ENCODE assay signal across 16 cellular contexts in the genomic region with DNA sequence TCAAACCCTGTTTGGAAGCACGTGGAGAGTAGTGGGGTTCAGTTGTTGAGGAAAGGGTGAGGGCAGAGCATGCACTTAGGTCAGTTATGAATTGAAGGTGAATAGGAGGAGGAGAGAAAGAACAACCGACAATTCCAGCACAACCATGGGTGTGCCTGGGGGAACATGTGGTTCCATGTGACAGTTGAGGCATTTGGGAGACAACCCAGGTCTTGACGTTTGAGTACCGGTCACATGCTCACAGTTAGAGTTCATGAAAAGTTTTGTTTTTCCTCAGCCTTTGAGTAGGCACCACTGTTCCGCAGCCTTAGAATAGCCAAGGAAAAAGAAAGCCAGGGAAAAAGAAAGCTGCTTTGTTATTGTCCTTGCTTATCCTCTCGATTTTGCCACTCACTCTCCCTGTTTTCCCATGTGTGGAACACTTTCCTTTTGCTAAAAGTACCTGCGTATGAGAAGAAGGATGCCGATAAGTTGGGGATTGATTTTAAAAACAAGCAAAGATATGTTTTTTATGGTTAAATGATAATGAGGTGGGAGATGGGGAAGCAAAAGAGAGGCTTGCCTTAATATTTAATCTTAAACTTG. TPM values are rescaled to one million over a fixed set of nuclear protein-coding genes. Genes with fewer than 3 reads are reported as not detected.
A peak's percentile ranks its signal among the peaks of the same experiment; 100 is the strongest.
DNase-seq lines count a peak whose midpoint lies in the region; ATAC-seq and TF ChIP-seq lines count a peak whose summit lies in the region.
"Had no signal": no experiment of that assay in that cellular context is flagged by ENCODE, and none has a peak within 500 bp of the region (broad histone marks: within the 10 kb centered on the region; RNA-seq: fewer than 3 reads in every experiment).

No MANE protein-coding gene starts in this region.

- H3K27me3 ChIP-seq in mammary epithelial cell (ENCODE audit: insufficient read depth, low read length): no peaks in the 10 kb centered on the region
- no peaks in the 10 kb centered on the region for H3K27me3 ChIP-seq in thoracic aorta (replicated peaks; ENCODE audit: insufficient read depth)
- H3K27me3 ChIP-seq: neural progenitor cell, stomach had no signal

- 83% methylated on average over 8 of the region's 8 CpGs for WGBS in mammary epithelial cell (ENCODE audit: low coverage, missing lambda C conversion rate)

- H2AFZ ChIP-seq in mammary epithelial cell (ENCODE audit: low read depth, low read length): no peak overlapping the region
- H2AFZ ChIP-seq: neural progenitor cell had no signal

- no peak overlapping the region for H3K27ac ChIP-seq in mammary epithelial cell (ENCODE audit: insufficient read depth, low read depth, low read length)
- H3K27ac ChIP-seq in thoracic aorta: peak overlapping the region; percentile 51 to 77
- H3K27ac ChIP-seq: KMS-11, neural progenitor cell had no signal

- BruUV-seq in mammary epithelial cell (replicated peaks; lab: Mats Ljungman, UMichigan): no TSS peak

- no peak overlapping the region for H3K9ac ChIP-seq in mammary epithelial cell (ENCODE audit: insufficient read depth, low read length)
- H3K9ac ChIP-seq: KMS-11, neural progenitor cell had no signal

- in situ Hi-C loops in mammary epithelial cell (cut with MboI; ENCODE audit: low sequenced_read_pairs in 2 of 2): no loop called here

- dilution Hi-C loops in mammary epithelial cell (cut with HindIII; ENCODE audit: low sequenced_read_pairs): no loop called here

- TF ChIP-seq CTCF in mammary epithelial cell (conservative IDR thresholded peaks at IDR 0.05 in 1 of 2, IDR thresholded peaks at IDR 0.05 in 1 of 2; ENCODE audit: extremely low read depth in 1 of 2, insufficient read depth in 1 of 2, low read depth in 1 of 2, low read length in 2 of 2) (no peak), thoracic aorta (IDR thresholded peaks at IDR 0.05) (no peak)

- intact Hi-C loops in mammary epithelial cell (cut with micrococcal nuclease): no loop called here

- H3K4me1 ChIP-seq in mammary epithelial cell (ENCODE audit: insufficient read depth, low read length) (no peaks in the 10 kb centered on the region), thoracic aorta (ENCODE audit: control insufficient read depth in 1 of 2, low read depth in 2 of 2) (peaks cover 14 to 30% of the 10 kb centered on the region in 2 donors)
- H3K4me1 ChIP-seq: neural progenitor cell had no signal

- DNase-seq in mammary epithelial cell: peak; percentile 30
- peak; percentile 82 for DNase-seq in globus pallidus (ENCODE audit: low spot score)
- peak; percentile 32 for DNase-seq in middle frontal gyrus (ENCODE audit: extremely low spot score, low spot score)
- DNase-seq in thoracic aorta (ENCODE audit: low spot score): no peak
- DNase-seq in NCI-H1105 treated with DMSO at 0.1 percent for 48 hours (lab: John Stamatoyannopoulos, UW): no peak
- no peak for DNase-seq in effector CD4-positive, alpha-beta T cell
- DNase-seq: activated B cell treated with CpG ODN at 0.5 μM for 24 hours, cerebellar nuclear complex, GOT3, NCI-H1417 treated with DMSO at 0.1 percent for 48 hours, stomach had no signal

- H3K79me2 ChIP-seq in mammary epithelial cell (ENCODE audit: insufficient read depth, low read length): peaks cover 9% of the 10 kb centered on the region

- no peaks in the 10 kb centered on the region for H3K9me3 ChIP-seq in mammary epithelial cell (replicated peaks; ENCODE audit: insufficient read depth, low read length)
- H3K9me3 ChIP-seq in thoracic aorta: no peaks in the 10 kb centered on the region
- H3K9me3 ChIP-seq: stomach had no signal

- CTCF ChIA-PET in mammary epithelial cell (lab: Charles Lee; ENCODE audit: low non-redundant PET): no interaction called here

- H4K20me1 ChIP-seq in mammary epithelial cell (ENCODE audit: insufficient read depth, low read length): no peaks in the 10 kb centered on the region

- peak; percentile 89 for ATAC-seq in thoracic aorta (ENCODE audit: insufficient number of reproducible peaks, low FRiP score, low read depth)
- no peak for ATAC-seq in HG03354 (IDR thresholded peaks at IDR 0.05; ENCODE audit: poor library complexity, severe bottlenecking, unreplicated experiment)
- ATAC-seq in HG03460 (IDR thresholded peaks at IDR 0.05; ENCODE audit: unreplicated experiment): no peak

- peaks cover 17% of the 10 kb centered on the region for H3K36me3 ChIP-seq in mammary epithelial cell (ENCODE audit: insufficient read depth, low read length)
- peaks cover 2% of the 10 kb centered on the region for H3K36me3 ChIP-seq in thoracic aorta
- H3K36me3 ChIP-seq: neural progenitor cell had no signal

- H3K4me3 ChIP-seq in mammary epithelial cell (replicated peaks in 1 of 3; ENCODE audit: insufficient read depth in 1 of 3, low read depth in 2 of 3, low read length in 3 of 3) (no peak overlapping the region), thoracic aorta (peak overlapping the region; percentile 63)
- H3K4me3 ChIP-seq: neural progenitor cell, stomach had no signal

- no peak overlapping the region for H3K4me2 ChIP-seq in mammary epithelial cell (ENCODE audit: insufficient read depth, low read depth, low read length)
- H3K4me2 ChIP-seq: KMS-11, neural progenitor cell had no signal

RNA-seq across cellular contexts. Expression of a gene that starts 25.6 kb away (rescaled TPM):
- under 1 TPM; 0.47 to 0.50 TPM for total RNA-seq in mammary epithelial cell
- 0.42 TPM for polyA plus RNA-seq in mammary epithelial cell
- polyA minus RNA-seq in mammary epithelial cell: 4.2 TPM
- total RNA-seq in thoracic aorta: not detected
- total RNA-seq: activated B cell treated with CpG ODN at 0.5 μM for 24 hours, B cell had no signal

RNA-seq across cellular contexts. Expression of a gene that starts 28.8 kb away (rescaled TPM):
- 10 to 100 TPM; 62.8 to 72.8 TPM for total RNA-seq in mammary epithelial cell
- polyA plus RNA-seq in mammary epithelial cell: 33.7 TPM
- 85.5 TPM for polyA minus RNA-seq in mammary epithelial cell
- total RNA-seq in thoracic aorta: 10 to 100 TPM; 55.1 to 67.0 TPM

Comparison
In these comparisons a context has a peak if more than half of its experiments do, and no peak if none do; other contexts are left out.
1. DNase-seq: peak in mammary epithelial cell (single experiment), globus pallidus (single experiment) and middle frontal gyrus (single experiment); none in thoracic aorta (single experiment), NCI-H1105 treated with DMSO at 0.1 percent for 48 hours (single experiment) and effector CD4-positive, alpha-beta T cell (single experiment).